17 cellular contexts compared by ENCODE assay signal in the genomic region with DNA sequence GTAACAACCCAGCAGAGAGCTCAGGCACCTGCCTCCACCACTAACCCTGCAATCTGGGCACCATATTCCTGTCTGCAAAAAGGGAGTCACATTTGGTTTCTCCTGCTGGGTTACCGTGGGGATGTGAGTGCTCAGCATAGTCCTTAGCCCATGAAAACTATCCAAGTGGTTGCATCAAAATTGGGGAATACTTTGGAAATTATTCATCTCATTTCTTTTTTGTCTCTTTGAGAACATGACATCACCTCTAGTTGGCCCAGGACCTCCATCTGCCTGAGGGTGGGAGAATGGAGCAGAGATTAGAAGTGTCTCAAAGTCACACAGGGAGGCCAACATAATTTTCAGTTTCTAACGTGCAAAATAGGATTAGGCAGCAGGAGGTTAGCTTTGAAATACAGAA. TPM values are rescaled to one million over a fixed set of nuclear protein-coding genes. Genes with fewer than 3 reads are reported as not detected.
DNase-seq lines count a peak whose midpoint lies in the region; ATAC-seq and TF ChIP-seq lines count a peak whose summit lies in the region.
"Had no signal": no experiment of that assay in that cellular context is flagged by ENCODE, and none has a peak within 500 bp of the region (broad histone marks: within the 10 kb centered on the region; RNA-seq: fewer than 3 reads in every experiment).

No MANE protein-coding gene starts in this region.

- H3K27me3 ChIP-seq in CD4-positive, alpha-beta memory T cell (ENCODE audit: insufficient read depth, low read length): no peaks in the 10 kb centered on the region
- peaks cover 2% of the 10 kb centered on the region for H3K27me3 ChIP-seq in IMR-90 (ENCODE audit: control insufficient read depth, insufficient read depth, low read length)
- H3K27me3 ChIP-seq in GM23338 (ENCODE audit: insufficient read depth): no peaks in the 10 kb centered on the region
- no peaks in the 10 kb centered on the region for H3K27me3 ChIP-seq in Caco-2 (replicated peaks; ENCODE audit: control insufficient read depth, insufficient read depth, low read length)
- H3K27me3 ChIP-seq: BE2C had no signal

- TF ChIP-seq RAD21 in IMR-90 (IDR thresholded peaks at IDR 0.05; ENCODE audit: low read length): no peak

- no peak overlapping the region for H3K9ac ChIP-seq in IMR-90 (ENCODE audit: low read depth, low read length)

- no peak for TF ChIP-seq CTCF in IMR-90 (conservative IDR thresholded peaks at IDR 0.05; ENCODE audit: low read depth, low read length)
- TF ChIP-seq CTCF in GM23338 (conservative IDR thresholded peaks at IDR 0.05; ENCODE audit: low read depth in 2 of 2): no peak
- no peak for TF ChIP-seq CTCF in Caco-2 (IDR thresholded peaks at IDR 0.05; ENCODE audit: insufficient read depth in 1 of 2, low read depth in 1 of 2, low read length in 1 of 2, severe bottlenecking in 1 of 2, unreplicated experiment in 1 of 2)

- no peak overlapping the region for H2BK5ac ChIP-seq in IMR-90 (ENCODE audit: low read depth, low read length, poor library complexity, severe bottlenecking)

- H3K27ac ChIP-seq in CD4-positive, alpha-beta memory T cell (ENCODE audit: low read depth, low read length): no peak overlapping the region
- H3K27ac ChIP-seq in IMR-90 (ENCODE audit: insufficient read depth, low read length) (no peak overlapping the region), GM23338 (ENCODE audit: low read depth) (no peak overlapping the region)

- no peak for ATAC-seq in IMR-90 (ENCODE audit: low read depth)
- no peak for ATAC-seq in effector memory CD8-positive, alpha-beta T cell (replicated peaks)
- no peak for ATAC-seq in GM23338
- ATAC-seq in HG03442 (IDR thresholded peaks at IDR 0.05; ENCODE audit: unreplicated experiment): no peak

- H3K9me3 Mint-ChIP-seq in CD4-positive, alpha-beta memory T cell: peaks cover 5 to 42% (median 23%) of the 10 kb centered on the region in 8 donors
- peaks cover 12 to 26% of the 10 kb centered on the region in 2 donors for H3K9me3 Mint-ChIP-seq in effector memory CD8-positive, alpha-beta T cell
- no peaks in the 10 kb centered on the region; the same call in 2 of the 3 replicates for H3K9me3 Mint-ChIP-seq in GM23338
- H3K9me3 Mint-ChIP-seq in Caco-2 (ENCODE audit: unreplicated experiment): peaks cover 31% of the 10 kb centered on the region

- dilution Hi-C loops in IMR-90 (cut with HindIII; ENCODE audit: low sequenced_read_pairs, unreplicated experiment): no loop called here

- H3K56ac ChIP-seq in IMR-90 (ENCODE audit: extremely low read depth, insufficient read depth, low read length): no peak overlapping the region

- H3K4me1 ChIP-seq in CD4-positive, alpha-beta memory T cell (ENCODE audit: insufficient read depth, low read length): peaks cover 72% of the 10 kb centered on the region
- H3K4me1 ChIP-seq in IMR-90 (ENCODE audit: control insufficient read depth, insufficient read depth, low read length): peaks cover 6% of the 10 kb centered on the region
- H3K4me1 ChIP-seq in GM23338 (ENCODE audit: insufficient read depth): no peaks in the 10 kb centered on the region
- H3K4me1 ChIP-seq in Caco-2: no peaks in the 10 kb centered on the region
- H3K4me1 ChIP-seq: BE2C had no signal

- CTCF ChIA-PET in CD4-positive, alpha-beta memory T cell (lab: Charles Lee; ENCODE audit: partially characterized antibody): interaction anchor here (0.5 to 1.2 kb wide), 2 partner anchors 17 to 37 kb away, joined by 3 to 5 read pairs; no protein-coding TSS in a partner anchor
- CTCF ChIA-PET in IMR-90 (lab: Yijun Ruan, JAX) (no interaction called here), Caco-2 (lab: Charles Lee) (no interaction called here)

- no peak for DNase-seq in CD4-positive, alpha-beta memory T cell
- DNase-seq in IMR-90 (peak; percentile 12), kidney tubule cell (ENCODE audit: low spot score) (peak; percentile 46), NCI-H2171 (lab: John Stamatoyannopoulos, UW) (no peak), GM23338 (ENCODE audit: low spot score) (no peak), Caco-2 (no peak)
- DNase-seq in effector memory CD8-positive, alpha-beta T cell: no peak
- DNase-seq: BE2C, DMS 273 treated with DMSO at 0.1 percent for 48 hours, Karpas-422, NCI-H1930, NCI-H2171 treated with DMSO at 0.1 percent for 48 hours, SIG-M5 had no signal

- H3K79me2 ChIP-seq in GM23338 (replicated peaks; ENCODE audit: insufficient read depth): no peaks in the 10 kb centered on the region

- peaks cover 9 to 14% of the 10 kb centered on the region in 2 donors for H3K36me3 Mint-ChIP-seq in CD4-positive, alpha-beta memory T cell
- H3K36me3 Mint-ChIP-seq in effector memory CD8-positive, alpha-beta T cell (ENCODE audit: insufficient read depth): peaks cover 8% of the 10 kb centered on the region
- H3K36me3 Mint-ChIP-seq in GM23338 (ENCODE audit: low read depth) (no peaks in the 10 kb centered on the region), Caco-2 (ENCODE audit: insufficient read depth, unreplicated experiment) (no peaks in the 10 kb centered on the region)

- no peak overlapping the region for H2BK20ac ChIP-seq in IMR-90 (ENCODE audit: low read depth, low read length)

- no peaks in the 10 kb centered on the region for H3K9me2 ChIP-seq in GM23338 (ENCODE audit: insufficient read depth)

- no peaks in the 10 kb centered on the region for H3K79me1 ChIP-seq in IMR-90 (ENCODE audit: low read depth in 1 of 2, low read length in 2 of 2)

- H3K9me3 ChIP-seq in CD4-positive, alpha-beta memory T cell (ENCODE audit: control insufficient read depth in 1 of 2, low read length in 2 of 2): peaks cover 0 to 5% of the 10 kb centered on the region in 2 donors
- H3K9me3 ChIP-seq in IMR-90 (ENCODE audit: control insufficient read depth, insufficient read depth, low read length) (peaks cover 4% of the 10 kb centered on the region), Caco-2 (peaks cover 5% of the 10 kb centered on the region)
- H3K9me3 ChIP-seq: BE2C had no signal

- TF ChIP-seq POLR2A in IMR-90 (IDR thresholded peaks at IDR 0.05; ENCODE audit: low read depth, low read length): no peak

- no peak overlapping the region for H4K91ac ChIP-seq in IMR-90 (ENCODE audit: insufficient read depth, low read depth, low read length)

- no peak overlapping the region for H3K4me2 ChIP-seq in IMR-90 (ENCODE audit: low read depth, low read length)
- H3K4me2 ChIP-seq in GM23338: no peak overlapping the region

- H3K27ac Mint-ChIP-seq in CD4-positive, alpha-beta memory T cell: peak overlapping the region; percentile 23 to 88 (median 61)
- peak overlapping the region in 1 of 2 donors; percentile 50 for H3K27ac Mint-ChIP-seq in effector memory CD8-positive, alpha-beta T cell
- H3K27ac Mint-ChIP-seq in GM23338: no peak overlapping the region
- no peak overlapping the region for H3K27ac Mint-ChIP-seq in Caco-2 (ENCODE audit: unreplicated experiment)

- H3K18ac ChIP-seq in IMR-90 (ENCODE audit: low read depth, low read length): no peak overlapping the region

- no TSS peak for BruUV-seq in IMR-90 (replicated peaks; lab: Mats Ljungman, UMichigan)
- no TSS peak for BruUV-seq in Caco-2 (replicated peaks; lab: Mats Ljungman, UMichigan)

- H4K20me1 ChIP-seq in IMR-90 (ENCODE audit: insufficient read depth, low read length): no peaks in the 10 kb centered on the region; the same call in 1 of the 2 replicates
- H4K20me1 ChIP-seq in GM23338 (replicated peaks; ENCODE audit: insufficient read depth): no peaks in the 10 kb centered on the region

- H2BK15ac ChIP-seq in IMR-90 (ENCODE audit: low read depth, low read length): no peak overlapping the region

- peak overlapping the region in 5 of 8 donors; percentile 45 to 55 (median 53) for H3K4me3 Mint-ChIP-seq in CD4-positive, alpha-beta memory T cell
- peak overlapping the region; percentile 4 to 75 for H3K4me3 Mint-ChIP-seq in effector memory CD8-positive, alpha-beta T cell
- H3K4me3 Mint-ChIP-seq in GM23338: no peak overlapping the region
- H3K4me3 Mint-ChIP-seq in Caco-2 (ENCODE audit: unreplicated experiment): no peak overlapping the region

- H2AFZ ChIP-seq in IMR-90 (replicated peaks; ENCODE audit: low read length, poor library complexity): no peak overlapping the region
- H2AFZ ChIP-seq in GM23338: no peak overlapping the region

- peaks cover 0 to 1% of the 10 kb centered on the region in 2 donors for H3K27me3 Mint-ChIP-seq in CD4-positive, alpha-beta memory T cell
- H3K27me3 Mint-ChIP-seq in effector memory CD8-positive, alpha-beta T cell: no peaks in the 10 kb centered on the region
- no peaks in the 10 kb centered on the region for H3K27me3 Mint-ChIP-seq in GM23338 (ENCODE audit: insufficient read depth, low read depth, poor library complexity)
- H3K27me3 Mint-ChIP-seq in Caco-2 (ENCODE audit: insufficient read depth, unreplicated experiment): peaks cover 20% of the 10 kb centered on the region

- no peak overlapping the region for H4K8ac ChIP-seq in IMR-90 (ENCODE audit: low read depth in 2 of 2, low read length in 2 of 2)

- H3K4me3 ChIP-seq in CD4-positive, alpha-beta memory T cell (ENCODE audit: low read length in 2 of 2): no peak overlapping the region
- no peak overlapping the region for H3K4me3 ChIP-seq in IMR-90 (ENCODE audit: insufficient read depth, low read depth, low read length)
- no peak overlapping the region for H3K4me3 ChIP-seq in GM23338
- no peak overlapping the region for H3K4me3 ChIP-seq in Caco-2 (ENCODE audit: low read depth, low read length)

- intact Hi-C loops in CD4-positive, alpha-beta memory T cell (cut with micrococcal nuclease): loop anchor here (5.0 kb wide), 2 partner anchors 54 to 261 kb away; no protein-coding TSS in a partner anchor
- intact Hi-C loops in IMR-90 (cut with micrococcal nuclease) (no loop called here), Caco-2 (cut with micrococcal nuclease; ENCODE audit: unreplicated experiment) (no loop called here)

- WGBS in IMR-90 (ENCODE audit: extremely low coverage in 2 of 2, insufficient read length in 1 of 2), 2 experiments: no CpG with 5 or more reads among the region's 2 CpGs

- H3K4me1 Mint-ChIP-seq in CD4-positive, alpha-beta memory T cell: peaks cover 49 to 76% (median 60%) of the 10 kb centered on the region in 4 donors
- peaks cover 56 to 75% of the 10 kb centered on the region in 2 donors for H3K4me1 Mint-ChIP-seq in effector memory CD8-positive, alpha-beta T cell (ENCODE audit: low read depth in 2 of 2)
- no peaks in the 10 kb centered on the region; the same call in 1 of the 3 replicates for H3K4me1 Mint-ChIP-seq in GM23338
- H3K4me1 Mint-ChIP-seq in Caco-2 (ENCODE audit: low read depth, unreplicated experiment): no peaks in the 10 kb centered on the region

- no peak overlapping the region for H2BK120ac ChIP-seq in IMR-90 (ENCODE audit: low read depth, low read length)

- no peak overlapping the region for H4K5ac ChIP-seq in IMR-90 (ENCODE audit: low read depth, low read length)

- no peaks in the 10 kb centered on the region for H3K36me3 ChIP-seq in CD4-positive, alpha-beta memory T cell (ENCODE audit: insufficient read depth, low read length)
- H3K36me3 ChIP-seq in IMR-90 (ENCODE audit: control insufficient read depth, insufficient read depth, low read length) (no peaks in the 10 kb centered on the region), GM23338 (ENCODE audit: insufficient read depth) (no peaks in the 10 kb centered on the region), Caco-2 (ENCODE audit: control insufficient read depth, insufficient read depth, low read length) (no peaks in the 10 kb centered on the region)
- H3K36me3 ChIP-seq: BE2C had no signal

- H3K23ac ChIP-seq in IMR-90 (ENCODE audit: low read depth, low read length): no peak overlapping the region

- H3F3A ChIP-seq in GM23338 (replicated peaks; ENCODE audit: low read depth): no peaks in the 10 kb centered on the region

- in situ Hi-C loops in IMR-90 (cut with MboI; ENCODE audit: low sequenced_read_pairs): no loop called here

- no peak overlapping the region for H2AK5ac ChIP-seq in IMR-90 (ENCODE audit: low read depth, low read length)

- POLR2A ChIA-PET in CD4-positive, alpha-beta memory T cell (lab: Charles Lee; ENCODE audit: partially characterized antibody): interaction anchor here (1.4 to 3.6 kb wide), 3 partner anchors 33 to 466 kb away, joined by 3 to 18 read pairs (median 6); a partner anchor contains a TSS
- POLR2A ChIA-PET in IMR-90 (lab: Charles Lee; ENCODE audit: unreplicated experiment): no interaction called here
- POLR2A ChIA-PET in Caco-2 (lab: Charles Lee): no interaction called here

- H2AK9ac ChIP-seq in IMR-90 (replicated peaks; ENCODE audit: low read depth, low read length, poor library complexity): no peak overlapping the region

- H3K4ac ChIP-seq in IMR-90 (ENCODE audit: low read depth, low read length): no peak overlapping the region

- H3K9me1 ChIP-seq in IMR-90 (ENCODE audit: insufficient read depth, low read length): no peaks in the 10 kb centered on the region

- H3K14ac ChIP-seq in IMR-90 (replicated peaks; ENCODE audit: low read depth, low read length): no peak overlapping the region

RNA-seq across cellular contexts. Expression of a gene that starts 19.3 kb away (rescaled TPM):
- total RNA-seq in CD4-positive, alpha-beta memory T cell: not detected
- polyA plus RNA-seq in CD4-positive, alpha-beta memory T cell: not detected
- not detected in 2 replicates for total RNA-seq in IMR-90 (2012; rRNA removed)
- polyA plus RNA-seq in IMR-90 (2012; rRNA removed): not detected in 2 replicates
- polyA plus RNA-seq in IMR-90 (2012; cell fraction: cytosol; rRNA removed): not detected in 2 replicates
- not detected in 2 replicates for polyA plus RNA-seq in IMR-90 (2012; cell fraction: nucleus; rRNA removed; ENCODE audit: low replicate concordance)
- total RNA-seq in GM23338 (2014; rRNA removed; shearing (Covaris generic)): not detected in 2 replicates
- not detected in 2 replicates for polyA plus RNA-seq in GM23338 (2016; fragmentation: Nextera tagmentation; extraction: Ambion mirVana)
- total RNA-seq in Caco-2 (2022): not detected in 2 replicates
- total RNA-seq: Daoy, H4, NCI-H460 had no signal

Comparison
In these comparisons a context has a peak if more than half of its experiments do, and no peak if none do; other contexts are left out.
1. DNase-seq: peak in IMR-90 (single experiment) and kidney tubule cell (single experiment); none in CD4-positive, alpha-beta memory T cell (0 of 5), effector memory CD8-positive, alpha-beta T cell (0 of 3), NCI-H2171 (single experiment), GM23338 (single experiment) and Caco-2 (0 of 2).
2. H3K27ac Mint-ChIP-seq: peak in CD4-positive, alpha-beta memory T cell (7 of 7); none in GM23338 (single experiment) and Caco-2 (single experiment).
3. H3K4me3 Mint-ChIP-seq: peak in CD4-positive, alpha-beta memory T cell (5 of 8) and effector memory CD8-positive, alpha-beta T cell (2 of 2); none in GM23338 (single experiment) and Caco-2 (single experiment).